Comparison of ENCODE assay signal across 24 cellular contexts in the genomic region with DNA sequence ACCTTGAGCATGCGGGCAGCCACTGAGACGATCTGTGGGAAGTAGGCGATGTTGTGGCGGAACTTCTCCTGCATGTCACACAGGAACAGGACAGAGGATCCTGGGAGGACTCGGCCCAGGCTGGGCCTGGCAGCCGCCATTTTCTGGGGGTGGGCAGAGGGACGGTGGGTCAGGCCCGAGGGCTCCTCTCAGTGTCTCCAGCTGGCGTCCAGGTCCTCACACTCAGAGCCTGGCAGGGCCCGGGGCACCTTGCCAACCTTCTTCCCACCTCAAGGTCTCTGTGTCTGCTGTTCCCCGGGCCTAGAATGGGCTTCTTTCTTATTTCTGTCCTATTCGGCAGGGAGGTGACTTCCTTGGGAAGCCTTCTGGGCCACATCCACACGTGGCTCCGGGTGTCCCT. TPM values are rescaled to one million over a fixed set of nuclear protein-coding genes. Genes with fewer than 3 reads are reported as not detected.
"Had no signal": no experiment of that assay in that cellular context is flagged by ENCODE, and none has a peak within 500 bp of the region (broad histone marks: within the 10 kb centered on the region; RNA-seq: fewer than 3 reads in every experiment).

No MANE protein-coding gene starts in this region.

- DNase-seq: Karpas-422, KG1, MG63, NCI-H1092, NCI-H1105 treated with DMSO at 0.1 percent for 48 hours, NCI-H1417 treated with DMSO at 0.1 percent for 48 hours, NCI-H146, NCI-H1694 treated with DMSO at 0.1 percent for 48 hours, NCI-H1930, NCI-H2081, NCI-H2107, NCI-H2227 treated with DMSO at 0.1 percent for 48 hours, NCI-H524, NCI-H69, NCI-H774, PC-3, SHP77 treated with DMSO at 0.1 percent for 48 hours, SJCRH30 had no signal

- ATAC-seq: Panc1, PC-3, Right ventricle myocardium inferior, SK-N-SH treated with all-trans-retinoic acid at 6 μM for 48 hours had no signal

- H3K9me3 ChIP-seq: MG63, SJCRH30 had no signal

- H3K36me3 ChIP-seq: SJCRH30 had no signal

- H3K27me3 ChIP-seq: SJCRH30 had no signal

- H3K27ac ChIP-seq: HL-60, SJCRH30 had no signal

- H3K4me3 ChIP-seq: MG63, SJCRH30 had no signal

RNA-seq across cellular contexts. Expression of a gene that starts 8.2 kb away (rescaled TPM):
- total RNA-seq: NCI-H460, OCI-LY7, PC-3, Right ventricle myocardium inferior, SJCRH30 had no signal

RNA-seq across cellular contexts. Expression of a gene that starts 13.2 kb away (rescaled TPM):
- total RNA-seq: NCI-H460, OCI-LY7, PC-3, Right ventricle myocardium inferior, SJCRH30 had no signal
